Comparison of ENCODE assay signal across 16 cellular contexts in genomic region chr12:62692884-62693283, GRCh38.
A peak's percentile ranks its signal among the peaks of the same experiment; 100 is the strongest.
DNase-seq lines count a peak whose midpoint lies in the region; ATAC-seq and TF ChIP-seq lines count a peak whose summit lies in the region.
"Had no signal": no experiment of that assay in that cellular context is flagged by ENCODE, and none has a peak within 500 bp of the region (broad histone marks: within the 10 kb centered on the region; RNA-seq: fewer than 3 reads in every experiment).

No MANE protein-coding gene starts in this region.

- H3K4me1 Mint-ChIP-seq in neural crest cell: peaks cover 21% of the 10 kb centered on the region

- no peak for TF ChIP-seq CTCF in AG10803 (conservative IDR thresholded peaks at IDR 0.05; ENCODE audit: low read length)
- no peak for TF ChIP-seq CTCF in neural crest cell (conservative IDR thresholded peaks at IDR 0.05)
- no peak for TF ChIP-seq CTCF in psoas muscle (IDR thresholded peaks at IDR 0.05)

- H3K9me3 Mint-ChIP-seq in neural crest cell: peaks cover 4% of the 10 kb centered on the region
- H3K9me3 Mint-ChIP-seq: stimulated activated naive CD8-positive, alpha-beta T cell treated with anti-CD3 and anti-CD28 coated beads, Interleukin-15, Interleukin-2, amounts not matched to agents 100 ng/mL and 50 ng/mL, for 24 hours had no signal

- H3K27ac Mint-ChIP-seq in neural crest cell (ENCODE audit: unreplicated experiment): peak overlapping the region; percentile 85
- H3K27ac Mint-ChIP-seq: stimulated activated naive CD8-positive, alpha-beta T cell treated with anti-CD3 and anti-CD28 coated beads, Interleukin-15, Interleukin-2, amounts not matched to agents 100 ng/mL and 50 ng/mL, for 24 hours had no signal

- H3K4me1 ChIP-seq in psoas muscle (no peaks in the 10 kb centered on the region), aorta (ENCODE audit: control insufficient read depth in 1 of 2, insufficient read depth in 2 of 2, low read length in 2 of 2) (peaks cover 6 to 8% of the 10 kb centered on the region in 2 donors)

- H3K9me3 ChIP-seq in psoas muscle (no peaks in the 10 kb centered on the region), aorta (ENCODE audit: control insufficient read depth, low read length) (no peaks in the 10 kb centered on the region)
- H3K9me3 ChIP-seq: HAP-1, mucosa of descending colon had no signal

- no peaks in the 10 kb centered on the region for H3K27me3 Mint-ChIP-seq in neural crest cell (ENCODE audit: low read depth)
- H3K27me3 Mint-ChIP-seq: stimulated activated naive CD8-positive, alpha-beta T cell treated with anti-CD3 and anti-CD28 coated beads, Interleukin-15, Interleukin-2, amounts not matched to agents 100 ng/mL and 50 ng/mL, for 24 hours had no signal

- intact Hi-C loops in psoas muscle (cut with DNase I) (no loop called here), aorta (cut with DNase I) (no loop called here)

- H3K36me3 Mint-ChIP-seq in neural crest cell (ENCODE audit: low read depth): no peaks in the 10 kb centered on the region

- DNase-seq in AG10803 (ENCODE audit: low read depth) (peak; percentile 91), LHCN-M2 (ENCODE audit: low read depth) (peak; percentile 77), neural crest cell (ENCODE audit: low read depth, low spot score) (no peak), OCI-M2 (lab: John Stamatoyannopoulos, UW; ENCODE audit: unreplicated experiment) (no peak), psoas muscle (no peak), aorta (no peak)
- DNase-seq: foreskin melanocyte; mucosa of descending colon; NCI-H1105; RPMI8226; stimulated activated CD4-positive, alpha-beta T cell treated with anti-CD3 and anti-CD28 coated beads, Interleukin-4, amount 100 ng/mL, for 4 hours had no signal

- H3K27me3 ChIP-seq in psoas muscle (ENCODE audit: insufficient read depth in 3 of 3, low read length in 2 of 3) (no peaks in the 10 kb centered on the region), aorta (ENCODE audit: control insufficient read depth in 1 of 2, insufficient read depth in 2 of 2, low read length in 1 of 2) (no peaks in the 10 kb centered on the region)

- no peak overlapping the region for H3K4me3 Mint-ChIP-seq in neural crest cell
- H3K4me3 Mint-ChIP-seq: stimulated activated naive CD8-positive, alpha-beta T cell treated with anti-CD3 and anti-CD28 coated beads, Interleukin-15, Interleukin-2, amounts not matched to agents 100 ng/mL and 50 ng/mL, for 24 hours had no signal

- H3K27ac ChIP-seq in cingulate gyrus (ENCODE audit: low read depth, low read length) (peak overlapping the region; percentile 43), psoas muscle (no peak overlapping the region), aorta (ENCODE audit: low read depth in 1 of 2, low read length in 2 of 2) (peak overlapping the region in 1 of 2 donors; percentile 31)

- ATAC-seq in psoas muscle: no peak
- ATAC-seq in GM18498 (IDR thresholded peaks at IDR 0.05; ENCODE audit: unreplicated experiment): no peak
- no peak for ATAC-seq in aorta (ENCODE audit: low FRiP score)
- ATAC-seq: mucosa of descending colon had no signal

- H3K36me3 ChIP-seq in psoas muscle (ENCODE audit: insufficient read depth in 1 of 2, low read depth in 1 of 2): no peaks in the 10 kb centered on the region
- no peaks in the 10 kb centered on the region for H3K36me3 ChIP-seq in aorta (ENCODE audit: control insufficient read depth in 1 of 2, insufficient read depth in 2 of 2, low read length in 1 of 2)
- H3K36me3 ChIP-seq: HAP-1 had no signal

- WGBS in psoas muscle, 3 donors: 62 to 65% (median 65%) methylated on average over 7 of the region's 7 CpGs
- WGBS in aorta, 2 donors: 32 to 49% methylated on average over 7 of the region's 7 CpGs

- no peak overlapping the region for H3K4me3 ChIP-seq in AG10803 (ENCODE audit: low read length)
- no peak overlapping the region for H3K4me3 ChIP-seq in psoas muscle
- H3K4me3 ChIP-seq in aorta (ENCODE audit: low read length in 2 of 2): no peak overlapping the region
- H3K4me3 ChIP-seq: coronary artery, HAP-1, mucosa of descending colon had no signal

Comparison
In these comparisons a context has a peak if more than half of its experiments do, and no peak if none do; other contexts are left out.
1. DNase-seq: peak in AG10803 (single experiment) and LHCN-M2 (single experiment); none in neural crest cell (single experiment), OCI-M2 (single experiment), psoas muscle (0 of 2) and aorta (0 of 2).